ENCODE assay signal across 7 cellular contexts in the genomic region with DNA sequence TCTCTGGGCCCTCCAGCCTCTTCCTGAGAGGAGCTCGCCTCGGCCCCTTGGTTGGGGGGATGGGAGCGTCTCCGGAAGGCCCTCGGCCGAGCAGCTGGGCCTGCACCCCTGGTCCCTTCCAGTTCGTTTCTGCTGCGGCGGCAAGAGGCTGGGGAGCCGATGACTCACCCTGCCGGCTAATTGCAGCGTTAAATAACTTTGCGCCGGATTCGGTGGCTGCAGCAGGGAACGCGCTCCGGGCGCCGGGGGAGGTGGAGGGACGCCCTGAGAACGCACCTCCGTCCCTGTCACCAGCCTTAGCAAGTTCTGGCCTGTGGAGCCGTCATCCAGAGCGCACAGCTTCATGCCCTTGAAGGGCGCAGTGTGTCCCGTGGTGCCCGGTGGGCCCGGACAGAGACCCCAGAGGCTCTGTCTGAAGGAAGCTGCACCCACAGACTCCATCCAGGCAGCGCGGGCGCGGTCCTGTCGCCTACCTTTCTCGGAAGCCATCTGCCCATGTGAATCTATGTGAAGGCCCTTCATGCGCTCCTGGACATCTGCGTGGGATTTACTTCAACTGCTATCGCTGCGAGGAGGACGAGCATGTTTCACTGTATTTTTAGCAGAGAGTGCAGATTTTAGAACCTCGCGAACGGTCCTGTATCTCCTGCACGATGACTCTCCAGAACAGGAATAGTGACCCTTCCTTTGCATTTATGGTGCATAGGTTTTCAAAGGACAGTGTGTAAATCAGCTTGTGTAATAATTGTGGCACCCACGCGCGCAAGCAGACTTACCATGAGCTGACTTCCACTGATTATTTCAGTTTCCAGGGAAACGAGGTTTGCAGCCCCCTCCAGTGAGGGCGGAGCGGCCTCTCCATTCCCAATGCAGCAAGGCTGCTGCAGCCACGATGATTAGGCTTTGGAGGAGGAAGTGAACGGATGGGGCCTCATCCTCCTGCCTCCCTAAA. TPM values are rescaled to one million over a fixed set of nuclear protein-coding genes. Genes with fewer than 3 reads are reported as not detected.
DNase-seq lines count a peak whose midpoint lies in the region; ATAC-seq, FAIRE-seq and TF ChIP-seq lines count a peak whose summit lies in the region.

No MANE protein-coding gene starts in this region.

- TF ChIP-seq EP300 in H1 (IDR thresholded peaks at IDR 0.05; ENCODE audit: borderline replicate concordance in 1 of 2, low read depth in 2 of 2, low read length in 2 of 2): no peak

- no peak for ATAC-seq in HG03159 (IDR thresholded peaks at IDR 0.05; ENCODE audit: unreplicated experiment)

- CTCF ChIA-PET in H1 (lab: Charles Lee; ENCODE audit: partially characterized antibody): interaction anchor here (0.6 to 1.5 kb wide), 4 partner anchors 25 to 1204 kb away, joined by 3 read pairs; no protein-coding TSS in a partner anchor

- no peak overlapping the region for H3K56ac ChIP-seq in H1 (replicated peaks; ENCODE audit: insufficient read length, low read depth, low read length)

- no peak overlapping the region for H2BK20ac ChIP-seq in H1 (ENCODE audit: low read length)

- no peaks in the 10 kb centered on the region for H3K79me1 ChIP-seq in H1 (ENCODE audit: low read depth, low read length)

- H3K23ac ChIP-seq in H1 (ENCODE audit: insufficient read length): no peak overlapping the region

- H3K18ac ChIP-seq in H1 (ENCODE audit: extremely low read depth, low read length): no peak overlapping the region; the same call in 1 of the 2 replicates

- peak overlapping the region; percentile 11; the same call in 1 of the 2 replicates for H4K8ac ChIP-seq in H1 (ENCODE audit: extremely low read depth, insufficient read depth, low read length)

- DNase-seq in GM03348 (ENCODE audit: low spot score) (peak; percentile 52), NCI-H146 (lab: John Stamatoyannopoulos, UW) (peak; percentile 69), H1 (ENCODE audit: low read depth in 1 of 2, low spot score in 2 of 2) (peak; percentile 31 to 70), NK-92 (lab: John Stamatoyannopoulos, UW; ENCODE audit: unreplicated experiment) (no peak)
- DNase-seq in activated naive CD4-positive, alpha-beta T cell treated with Interleukin-2 at 50 U/mL for 16 hours: no peak

- H3K23me2 ChIP-seq in H1 (ENCODE audit: low read depth, low read length): peaks cover 15% of the 10 kb centered on the region

- no peak overlapping the region for H3K4ac ChIP-seq in H1 (replicated peaks; ENCODE audit: insufficient read length, low read depth, low read length)

- H3K27me3 ChIP-seq in H1 (replicated peaks in 1 of 4; ENCODE audit: control insufficient read depth in 3 of 4, extremely low read depth in 1 of 4, insufficient read depth in 3 of 4, low read length in 3 of 4) (peaks cover 58 to 70% (median 62%) of the 10 kb centered on the region in 4 experiments), parathyroid adenoma (ENCODE audit: control insufficient read depth, insufficient read depth, low read length) (peaks cover 6% of the 10 kb centered on the region)

- no peak overlapping the region for H3K27ac ChIP-seq in H1 (ENCODE audit: low read depth, low read length)
- no peak overlapping the region for H3K27ac ChIP-seq in parathyroid adenoma

- no peak overlapping the region; the same call in 1 of the 2 replicates for H2BK15ac ChIP-seq in H1 (ENCODE audit: low read length)

- H3K36me3 ChIP-seq in H1 (ENCODE audit: control insufficient read depth in 2 of 4, insufficient read depth in 4 of 4, low read length in 3 of 4) (no peaks in the 10 kb centered on the region), parathyroid adenoma (ENCODE audit: control insufficient read depth, insufficient read depth, low read length) (no peaks in the 10 kb centered on the region)

- H4K20me1 ChIP-seq in H1 (replicated peaks in 1 of 2; ENCODE audit: control insufficient read depth in 1 of 2, insufficient read depth in 2 of 2, low read length in 2 of 2): peaks cover 2 to 12% of the 10 kb centered on the region in 2 experiments

- H2AK5ac ChIP-seq in H1 (ENCODE audit: low read depth, low read length): no peak overlapping the region

- H3K79me2 ChIP-seq in H1 (ENCODE audit: control insufficient read depth in 1 of 2, insufficient read depth in 2 of 2, low read length in 2 of 2): no peaks in the 10 kb centered on the region
- H3K79me2 ChIP-seq in parathyroid adenoma: no peaks in the 10 kb centered on the region

- no peak overlapping the region for H4K91ac ChIP-seq in H1 (replicated peaks; ENCODE audit: insufficient read length, low read length)

- FAIRE-seq in H1 (lab: Jason Lieb, UNC): no peak

- no peak for TF ChIP-seq POLR2A in H1 (IDR thresholded peaks at IDR 0.05; ENCODE audit: control extremely low read depth in 1 of 2, low read depth in 2 of 2, low read length in 2 of 2)

- no peak overlapping the region for H4K5ac ChIP-seq in H1 (ENCODE audit: insufficient read length, low read depth, low read length)

- peak overlapping the region; percentile 96; the same call in 1 of the 2 replicates for H2BK12ac ChIP-seq in H1 (ENCODE audit: low read depth, low read length)

- no peak overlapping the region for H3K14ac ChIP-seq in H1 (ENCODE audit: insufficient read length)

- POLR2A ChIA-PET in H1 (lab: Charles Lee; ENCODE audit: partially characterized antibody): interaction anchor here (0.7 to 1.6 kb wide), 11 partner anchors 11 to 272 kb away, joined by 3 to 8 read pairs (median 3); partner anchors contain the start of genes ATP5ME, MYL5, PDE6B and ZNF732

- no peak for TF ChIP-seq CTCF in H1 (IDR thresholded peaks at IDR 0.05; ENCODE audit: control extremely low read depth in 1 of 3, insufficient read depth in 1 of 3, low read depth in 1 of 3, low read length in 3 of 3)
- TF ChIP-seq CTCF in parathyroid adenoma (IDR thresholded peaks at IDR 0.05): no peak

- peaks cover 0 to 20% (median 12%) of the 10 kb centered on the region in 4 experiments; a peak in 6 of 7 replicates for H3K4me1 ChIP-seq in H1 (replicated peaks in 1 of 4; ENCODE audit: control insufficient read depth in 3 of 4, insufficient read depth in 4 of 4, low read length in 3 of 4)
- no peaks in the 10 kb centered on the region for H3K4me1 ChIP-seq in parathyroid adenoma

- H3K4me2 ChIP-seq in H1 (ENCODE audit: insufficient read depth in 1 of 2, low read depth in 2 of 2, low read length in 2 of 2): peak overlapping the region; percentile 79 to 100
- peak overlapping the region; percentile 47 for H3K4me2 ChIP-seq in parathyroid adenoma (ENCODE audit: low read length)

- H3K9ac ChIP-seq in H1 (replicated peaks in 1 of 4; ENCODE audit: extremely low read depth in 1 of 4, low read depth in 3 of 4, low read length in 3 of 4): no peak overlapping the region
- H3K9ac ChIP-seq in parathyroid adenoma: no peak overlapping the region

- TF ChIP-seq RAD21 in H1 (IDR thresholded peaks at IDR 0.05 in 1 of 2, conservative IDR thresholded peaks at IDR 0.05 in 1 of 2; ENCODE audit: low read depth in 2 of 2, low read length in 2 of 2): no peak

- H2AFZ ChIP-seq in H1 (ENCODE audit: low read length) (peak overlapping the region; percentile 36; the same call in 1 of the 2 replicates), parathyroid adenoma (no peak overlapping the region)

- WGBS in H1 (ENCODE audit: extremely low coverage in 1 of 2, insufficient coverage in 1 of 2, insufficient read length in 1 of 2, insufficient replicate concordance in 2 of 2, low coverage in 1 of 2, low lambda C conversion rate in 2 of 2, missing lambda C conversion rate in 1 of 2), 2 experiments: 6% methylated on average over 49 of the region's 52 CpGs; no CpG with 5 or more reads in 1 of the 2 experiments

- H3K9me3 ChIP-seq in H1 (ENCODE audit: insufficient read depth in 2 of 2, low read depth in 1 of 2, low read length in 1 of 2) (no peaks in the 10 kb centered on the region), parathyroid adenoma (ENCODE audit: control insufficient read depth, low read length) (no peaks in the 10 kb centered on the region)

- 0 out of 2 replicates have a peak overlapping the region, but pooled peaks have one; percentile 44 for H2BK5ac ChIP-seq in H1 (ENCODE audit: low read depth, low read length)

- peak overlapping the region; percentile 55 to 69 (median 66) for H3K4me3 ChIP-seq in H1 (ENCODE audit: extremely low read depth in 1 of 4, insufficient read depth in 2 of 4, low read depth in 3 of 4, low read length in 4 of 4)
- no peak overlapping the region for H3K4me3 ChIP-seq in parathyroid adenoma (ENCODE audit: low read depth, low read length)

- H2BK120ac ChIP-seq in H1 (replicated peaks; ENCODE audit: low read depth, low read length): no peak overlapping the region

TF ChIP-seq in H1, 55 proteins besides CTCF, POLR2A, EP300 and RAD21 (continues in another document):
- TF ChIP-seq SP4 (IDR thresholded peaks at IDR 0.05; ENCODE audit: low read length) (no peak), KDM5A (IDR thresholded peaks at IDR 0.05; ENCODE audit: low read length) (no peak), EGR1 (IDR thresholded peaks at IDR 0.05; ENCODE audit: borderline replicate concordance, low read depth, low read length) (no peak), SIRT6 (IDR thresholded peaks at IDR 0.05; ENCODE audit: low read length) (no peak), CHD2 (IDR thresholded peaks at IDR 0.05; ENCODE audit: low read length) (no peak), RBBP5 (IDR thresholded peaks at IDR 0.05; ENCODE audit: borderline replicate concordance, low read depth, low read length) (0 out of 2 replicates have a peak, but pooled peaks have one; percentile 65), EZH2 (IDR thresholded peaks at IDR 0.05; ENCODE audit: low read depth, low read length, severe bottlenecking) (peak; percentile 86)

RNA-seq across cellular contexts. Expression of gene TMEM271, which starts 1.7 kb away (rescaled TPM):
- total RNA-seq in H1 (2021; fragmentation: NEBNext Ultra II Directional; extraction: Animal tissue kit (Norgen Biotek cat#: 25700)): 0.35 TPM in 1 of 2 replicates, not detected in the other
- 0.08 and 0.14 TPM in 2 replicates for polyA plus RNA-seq in H1 (2011; rRNA removed)
- polyA plus RNA-seq in H1 (2011; cell fraction: cytosol; rRNA removed): 0.06 TPM
- 0.14 TPM for polyA plus RNA-seq in H1 (2011; cell fraction: nucleus; rRNA removed)
- polyA plus RNA-seq in H1 (2012, experiment 1 of 2): 0.16 TPM in 1 of 4 replicates, not detected in the others
- 0.07 TPM for polyA plus RNA-seq in H1 (2012, experiment 2 of 2)
- 0.08 TPM for polyA plus RNA-seq in H1 (2013, experiment 1 of 2)
- 0.13 TPM for polyA plus RNA-seq in H1 (2013, experiment 2 of 2)
- not detected in 2 replicates for polyA minus RNA-seq in H1 (2011; rRNA and poly(A)+ RNA removed)
- polyA minus RNA-seq in H1 (2011; cell fraction: cytosol; rRNA and poly(A)+ RNA removed): not detected
- not detected for polyA minus RNA-seq in H1 (2011; cell fraction: nucleus; rRNA and poly(A)+ RNA removed)

RNA-seq across cellular contexts. Expression of gene PDE6B, which starts 47.6 kb away (rescaled TPM):
- total RNA-seq in H1 (2021; fragmentation: NEBNext Ultra II Directional; extraction: Animal tissue kit (Norgen Biotek cat#: 25700)): 4.1 and 4.5 TPM in 2 replicates
- 8.0 and 8.4 TPM in 2 replicates for polyA plus RNA-seq in H1 (2011; rRNA removed)
- polyA plus RNA-seq in H1 (2011; cell fraction: cytosol; rRNA removed): 11.1 TPM
- 14.3 TPM for polyA plus RNA-seq in H1 (2011; cell fraction: nucleus; rRNA removed)
- 9.1 to 17.0 TPM (median 14.1 TPM) in 4 replicates for polyA plus RNA-seq in H1 (2012, experiment 1 of 2)
- polyA plus RNA-seq in H1 (2012, experiment 2 of 2): 4.3 TPM
- polyA plus RNA-seq in H1 (2013, experiment 1 of 2): 1.3 TPM
- 2.1 TPM for polyA plus RNA-seq in H1 (2013, experiment 2 of 2)
- polyA minus RNA-seq in H1 (2011; rRNA and poly(A)+ RNA removed): 11.1 and 16.4 TPM in 2 replicates
- polyA minus RNA-seq in H1 (2011; cell fraction: cytosol; rRNA and poly(A)+ RNA removed): 6.8 TPM
- polyA minus RNA-seq in H1 (2011; cell fraction: nucleus; rRNA and poly(A)+ RNA removed): 9.4 TPM

Comparison
In these comparisons a context has a peak if more than half of its experiments do, and no peak if none do; other contexts are left out.
1. DNase-seq: peak in GM03348 (single experiment), NCI-H146 (single experiment) and H1 (2 of 2); none in NK-92 (single experiment) and activated naive CD4-positive, alpha-beta T cell treated with Interleukin-2 at 50 U/mL for 16 hours (single experiment).